ENCODE assay signal across 8 cellular contexts in the genomic region with DNA sequence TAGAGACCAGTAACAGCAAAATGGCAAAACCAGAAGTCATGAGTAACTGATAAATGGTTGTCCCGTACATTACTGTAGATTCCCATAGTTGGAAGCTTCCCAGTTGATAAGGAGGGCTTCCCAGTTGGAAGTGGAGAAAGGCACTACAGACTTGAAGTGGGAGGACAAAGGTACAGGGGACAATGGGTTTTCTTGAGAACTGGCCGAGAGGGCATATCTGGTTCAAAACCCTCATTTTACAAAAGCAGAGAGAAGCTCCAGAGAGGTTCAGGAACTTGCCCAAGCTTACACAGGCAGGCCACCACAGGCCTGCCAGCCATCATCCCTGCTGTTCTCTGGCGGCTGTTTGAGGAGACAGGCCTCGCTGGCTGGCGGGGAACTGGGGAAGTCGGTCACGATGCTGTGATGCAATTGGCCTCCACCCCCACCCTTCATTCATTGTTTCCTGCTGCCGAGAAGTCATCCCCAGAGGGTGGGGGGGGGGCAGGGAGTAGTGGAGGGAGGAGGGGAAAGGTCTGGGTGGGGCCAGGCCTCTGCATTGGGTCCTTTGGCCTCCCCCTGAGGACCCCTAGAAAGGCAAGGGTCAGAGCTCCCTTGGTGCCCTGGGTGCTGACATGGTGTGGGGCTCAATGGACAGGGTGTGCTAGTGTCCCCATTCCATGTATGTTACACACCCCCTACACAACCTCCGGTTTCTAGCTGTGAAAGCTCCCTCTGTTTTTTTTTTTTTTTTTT. TPM values are rescaled to one million over a fixed set of nuclear protein-coding genes. Genes with fewer than 3 reads are reported as not detected.
DNase-seq lines count a peak whose midpoint lies in the region; ATAC-seq and TF ChIP-seq lines count a peak whose summit lies in the region.

No MANE protein-coding gene starts in this region.

- in situ Hi-C loops in IMR-90 (cut with MboI; ENCODE audit: low sequenced_read_pairs), result no loop called here

- peak overlapping the region; percentile 14; the same call in 1 of the 2 replicates for H3K56ac ChIP-seq in IMR-90 (ENCODE audit: extremely low read depth, insufficient read depth, low read length)

- H4K8ac ChIP-seq in IMR-90 (ENCODE audit: low read depth in 2 of 2, low read length in 2 of 2), result peak overlapping the region; percentile 69 to 74; a peak in 2 of 4 replicates

- POLR2A ChIA-PET in IMR-90 (lab: Charles Lee; ENCODE audit: unreplicated experiment), result interaction anchor here (0.5 kb wide), 1 partner anchor 108 kb away, joined by 4 read pairs; no protein-coding TSS in a partner anchor

- H3K4ac ChIP-seq in IMR-90 (ENCODE audit: low read depth, low read length), result no peak overlapping the region

- no peaks in the 10 kb centered on the region for H3K9me3 ChIP-seq in IMR-90 (ENCODE audit: control insufficient read depth, insufficient read depth, low read length)

- H2BK120ac ChIP-seq in IMR-90 (ENCODE audit: low read depth, low read length), result no peak overlapping the region

- H3K4me1 Mint-ChIP-seq in memory B cell, result peaks cover 44% of the 10 kb centered on the region

- H3K4me3 ChIP-seq in IMR-90 (ENCODE audit: insufficient read depth, low read depth, low read length) (no peak overlapping the region), coronary artery (peak overlapping the region; percentile 57)

- peak overlapping the region; percentile 21; the same call in 1 of the 2 replicates for H3K23ac ChIP-seq in IMR-90 (ENCODE audit: low read depth, low read length)

- no CpG with 5 or more reads among the region's 9 CpGs for WGBS in IMR-90 (ENCODE audit: extremely low coverage in 2 of 2, insufficient read length in 1 of 2), 2 experiments

- peak overlapping the region; percentile 90 for H3K27ac Mint-ChIP-seq in memory B cell

- no TSS peak for BruUV-seq in IMR-90 (replicated peaks; lab: Mats Ljungman, UMichigan)

- H3K18ac ChIP-seq in IMR-90 (ENCODE audit: low read depth, low read length), result no peak overlapping the region

- dilution Hi-C loops in IMR-90 (cut with HindIII; ENCODE audit: low sequenced_read_pairs, unreplicated experiment), result no loop called here

- no peak overlapping the region for H2AK9ac ChIP-seq in IMR-90 (replicated peaks; ENCODE audit: low read depth, low read length, poor library complexity)

- no peak for TF ChIP-seq CTCF in AG09319 (IDR thresholded peaks at IDR 0.05; ENCODE audit: low read depth, low read length)
- TF ChIP-seq CTCF in IMR-90 (conservative IDR thresholded peaks at IDR 0.05; ENCODE audit: low read depth, low read length), result no peak
- no peak for TF ChIP-seq CTCF in coronary artery (IDR thresholded peaks at IDR 0.05)

- no peak overlapping the region; the same call in 1 of the 2 replicates for H2BK20ac ChIP-seq in IMR-90 (ENCODE audit: low read depth, low read length)

- H3K14ac ChIP-seq in IMR-90 (replicated peaks; ENCODE audit: low read depth, low read length), result peak overlapping the region; percentile 4; the same call in 1 of the 2 replicates

- H3K4me2 ChIP-seq in IMR-90 (ENCODE audit: low read depth, low read length), result no peak overlapping the region

- CTCF ChIA-PET in IMR-90 (lab: Yijun Ruan, JAX), result no interaction called here

- no peaks in the 10 kb centered on the region for H3K9me3 Mint-ChIP-seq in memory B cell

- no peak overlapping the region for H2AFZ ChIP-seq in IMR-90 (replicated peaks; ENCODE audit: low read length, poor library complexity)

- H3K9ac ChIP-seq in IMR-90 (ENCODE audit: low read depth, low read length), result no peak overlapping the region

- no peaks in the 10 kb centered on the region for H3K27me3 ChIP-seq in IMR-90 (ENCODE audit: control insufficient read depth, insufficient read depth, low read length)

- peaks cover 32 to 64% of the 10 kb centered on the region in 2 experiments for H3K79me1 ChIP-seq in IMR-90 (ENCODE audit: low read depth in 1 of 2, low read length in 2 of 2)

- ATAC-seq in IMR-90 (ENCODE audit: low read depth), result no peak
- peak; percentile 20 for ATAC-seq in memory B cell (ENCODE audit: low read depth)
- no peak for ATAC-seq in GM21528 (IDR thresholded peaks at IDR 0.05; ENCODE audit: low FRiP score, unreplicated experiment)

- intact Hi-C loops in IMR-90 (cut with micrococcal nuclease), result loop anchor here (5.0 kb wide), 1 partner anchor 131 kb away; no protein-coding TSS in a partner anchor

- 0 out of 2 replicates have a peak overlapping the region, but pooled peaks have one; percentile 21 for H4K5ac ChIP-seq in IMR-90 (ENCODE audit: low read depth, low read length)

- H3K36me3 ChIP-seq in IMR-90 (ENCODE audit: control insufficient read depth, insufficient read depth, low read length), result peaks cover 8% of the 10 kb centered on the region

- H3K27me3 Mint-ChIP-seq in memory B cell, result no peaks in the 10 kb centered on the region

- H3K4me1 ChIP-seq in IMR-90 (ENCODE audit: control insufficient read depth, insufficient read depth, low read length), result peaks cover 10% of the 10 kb centered on the region

- H3K36me3 Mint-ChIP-seq in memory B cell, result peaks cover 6% of the 10 kb centered on the region

- H4K20me1 ChIP-seq in IMR-90 (ENCODE audit: insufficient read depth, low read length), result no peaks in the 10 kb centered on the region

- no peak for TF ChIP-seq RAD21 in IMR-90 (IDR thresholded peaks at IDR 0.05; ENCODE audit: low read length)

- no peak overlapping the region; the same call in 2 of the 3 replicates for H2BK15ac ChIP-seq in IMR-90 (ENCODE audit: low read depth, low read length)

- H2AK5ac ChIP-seq in IMR-90 (ENCODE audit: low read depth, low read length), result peak overlapping the region; percentile 90; the same call in 1 of the 2 replicates

- DNase-seq in AG09319 (ENCODE audit: extremely low read depth, low read depth) (peak; percentile 30), IMR-90 (peak; percentile 45), coronary artery (ENCODE audit: low spot score) (peak; percentile 86), memory B cell (ENCODE audit: low spot score in 2 of 2) (peak; percentile 69 to 73), NCI-H2081 treated with DMSO at 0.1 percent for 48 hours (lab: John Stamatoyannopoulos, UW) (no peak)
- DNase-seq in activated CD4-positive, alpha-beta T cell treated with anti-CD3 and anti-CD28 coated beads for 48 hours, result peak; percentile 89
- peak; percentile 49 to 57 for DNase-seq in stimulated activated CD8-positive, alpha-beta memory T cell treated with anti-CD3 and anti-CD28 coated beads, Interleukin-4, amount 100 ng/mL, for 4 hours (ENCODE audit: low read depth in 2 of 2, low spot score in 1 of 2)

- no peak overlapping the region; the same call in 1 of the 2 replicates for H4K91ac ChIP-seq in IMR-90 (ENCODE audit: insufficient read depth, low read depth, low read length)

- peaks cover 10% of the 10 kb centered on the region for H3K9me1 ChIP-seq in IMR-90 (ENCODE audit: insufficient read depth, low read length)

- H3K4me3 Mint-ChIP-seq in memory B cell, result peak overlapping the region; percentile 72

- peak overlapping the region; percentile 12 for H2BK5ac ChIP-seq in IMR-90 (ENCODE audit: low read depth, low read length, poor library complexity, severe bottlenecking)

- H3K27ac ChIP-seq in IMR-90 (ENCODE audit: insufficient read depth, low read length) (peak overlapping the region; percentile 26; the same call in 1 of the 2 replicates), coronary artery (peak overlapping the region; percentile 46 to 78)

- peak; percentile 37; the same call in 1 of the 2 replicates for TF ChIP-seq POLR2A in IMR-90 (IDR thresholded peaks at IDR 0.05; ENCODE audit: low read depth, low read length)

TF ChIP-seq in IMR-90, 13 proteins besides CTCF, POLR2A, EP300 and RAD21 (continues in another document):
- TF ChIP-seq MAZ (IDR thresholded peaks at IDR 0.05; ENCODE audit: borderline replicate concordance, low read depth, low read length), result 0 out of 2 replicates have a peak, but pooled peaks have one; percentile 12
- TF ChIP-seq BHLHE40 (IDR thresholded peaks at IDR 0.05; ENCODE audit: low read depth, low read length), result no peak
- TF ChIP-seq, protein P1, sequence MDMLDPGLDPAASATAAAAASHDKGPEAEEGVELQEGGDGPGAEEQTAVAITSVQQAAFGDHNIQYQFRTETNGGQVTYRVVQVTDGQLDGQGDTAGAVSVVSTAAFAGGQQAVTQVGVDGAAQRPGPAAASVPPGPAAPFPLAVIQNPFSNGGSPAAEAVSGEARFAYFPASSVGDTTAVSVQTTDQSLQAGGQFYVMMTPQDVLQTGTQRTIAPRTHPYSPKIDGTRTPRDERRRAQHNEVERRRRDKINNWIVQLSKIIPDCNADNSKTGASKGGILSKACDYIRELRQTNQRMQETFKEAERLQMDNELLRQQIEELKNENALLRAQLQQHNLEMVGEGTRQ (IDR thresholded peaks at IDR 0.05; ENCODE audit: low read depth, low read length), result no peak
- no peak for TF ChIP-seq FOS (IDR thresholded peaks at IDR 0.05; ENCODE audit: low read depth, low read length)
- no peak for TF ChIP-seq RFX5 (IDR thresholded peaks at IDR 0.05; ENCODE audit: low read depth, low read length)
- TF ChIP-seq MAFK (IDR thresholded peaks at IDR 0.05; ENCODE audit: low read depth, low read length), result no peak
- no peak for TF ChIP-seq NFE2L2 (IDR thresholded peaks at IDR 0.05; ENCODE audit: low read depth, low read length)
- peak; percentile 71 for TF ChIP-seq CEBPB (IDR thresholded peaks at IDR 0.05; ENCODE audit: low read depth, low read length)
- TF ChIP-seq SMC3 (IDR thresholded peaks at IDR 0.05; ENCODE audit: low read depth, low read length), result no peak
- TF ChIP-seq RCOR1 (IDR thresholded peaks at IDR 0.05; ENCODE audit: insufficient replicate concordance, low read length), result no peak

RNA-seq across cellular contexts. Expression of gene UBALD2, which starts 3.0 kb away (rescaled TPM):
- total RNA-seq in IMR-90 (2012; rRNA removed), result 0.90 and 1.4 TPM in 2 replicates
- polyA plus RNA-seq in IMR-90 (2012; rRNA removed), result 12.1 and 19.9 TPM in 2 replicates
- 11.6 and 33.1 TPM in 2 replicates for polyA plus RNA-seq in IMR-90 (2012; cell fraction: cytosol; rRNA removed)
- polyA plus RNA-seq in IMR-90 (2012; cell fraction: nucleus; rRNA removed; ENCODE audit: low replicate concordance), result 14.2 and 21.7 TPM in 2 replicates

RNA-seq across cellular contexts. Expression of gene RNF157, which starts 27.9 kb away (rescaled TPM):
- total RNA-seq in IMR-90 (2012; rRNA removed), result 0.54 and 0.83 TPM in 2 replicates
- 1.1 and 1.3 TPM in 2 replicates for polyA plus RNA-seq in IMR-90 (2012; rRNA removed)
- polyA plus RNA-seq in IMR-90 (2012; cell fraction: cytosol; rRNA removed), result 0.56 and 0.93 TPM in 2 replicates
- polyA plus RNA-seq in IMR-90 (2012; cell fraction: nucleus; rRNA removed; ENCODE audit: low replicate concordance), result 0.74 and 1.1 TPM in 2 replicates

RNA-seq across cellular contexts. Expression of gene QRICH2, which starts 39.9 kb away (rescaled TPM):
- total RNA-seq in IMR-90 (2012; rRNA removed), result 3.9 and 4.8 TPM in 2 replicates
- polyA plus RNA-seq in IMR-90 (2012; rRNA removed), result 4.3 and 4.7 TPM in 2 replicates
- polyA plus RNA-seq in IMR-90 (2012; cell fraction: cytosol; rRNA removed), result 1.5 and 2.8 TPM in 2 replicates
- 30.2 and 57.3 TPM in 2 replicates for polyA plus RNA-seq in IMR-90 (2012; cell fraction: nucleus; rRNA removed; ENCODE audit: low replicate concordance)
